Comparison of ENCODE assay signal across 16 cellular contexts in the genomic region with DNA sequence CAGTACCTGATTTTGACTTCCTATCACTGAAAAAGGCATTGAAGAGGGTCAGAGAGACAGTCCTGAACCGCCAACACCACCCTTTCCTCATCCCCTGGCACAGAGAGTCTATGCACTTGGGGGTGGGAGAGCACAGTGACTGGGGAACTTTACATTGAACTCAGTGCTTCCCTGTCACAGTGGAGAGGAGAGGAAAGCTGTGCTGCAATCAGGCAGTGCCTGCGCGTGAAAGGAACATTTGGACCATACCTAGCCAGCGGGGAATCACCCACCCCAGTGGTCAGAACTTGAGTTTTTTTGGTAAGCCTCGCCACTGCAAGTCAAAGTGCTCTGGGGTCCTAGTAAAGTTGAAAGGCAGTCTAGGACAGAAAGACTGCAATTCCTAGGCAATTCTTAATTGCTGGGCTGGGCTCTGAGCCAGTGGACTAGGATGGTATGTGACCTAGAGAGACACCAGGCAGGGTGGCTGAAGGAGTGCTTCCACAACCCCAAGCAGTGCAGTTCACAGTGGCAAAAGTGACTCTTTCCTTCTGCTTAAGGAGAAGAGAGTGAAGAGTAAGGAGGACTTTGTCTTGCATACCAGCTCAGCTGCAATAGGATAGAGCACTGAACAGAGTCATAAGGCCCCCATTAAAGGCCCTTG. TPM values are rescaled to one million over a fixed set of nuclear protein-coding genes. Genes with fewer than 3 reads are reported as not detected.
"Had no signal": no experiment of that assay in that cellular context is flagged by ENCODE, and none has a peak within 500 bp of the region (broad histone marks: within the 10 kb centered on the region; RNA-seq: fewer than 3 reads in every experiment).

No MANE protein-coding gene starts in this region.

- H3K27ac Mint-ChIP-seq: mesothelial cell of epicardium had no signal

- DNase-seq: activated CD8-positive, alpha-beta memory T cell treated with anti-CD3 and anti-CD28 coated beads for 24 hours; amygdala; brain microvascular endothelial cell; hypothalamus; kidney glomerular epithelial cell; lower lobe of right lung; pancreas; stimulated activated CD4-positive, alpha-beta T cell treated with anti-CD3 and anti-CD28 coated beads, Interleukin-2, amount 100 ng/mL, for 48 hours; stomach had no signal

- ATAC-seq: lower lobe of right lung, pancreas had no signal

- H3K4me3 Mint-ChIP-seq: mesothelial cell of epicardium, neural crest cell had no signal

- H3K4me1 Mint-ChIP-seq: neural crest cell had no signal

RNA-seq across cellular contexts. Expression of gene FNDC7, which starts 42.5 kb away (rescaled TPM):
- total RNA-seq: dermis microvascular lymphatic vessel endothelial cell, lower lobe of right lung, myocyte, neural crest cell, renal cortical epithelial cell, stomach, thoracic aorta, urinary bladder had no signal
